ENCODE assay signal across 8 cellular contexts in genomic region chr12:119988440-119988787, GRCh38. TPM values are rescaled to one million over a fixed set of nuclear protein-coding genes. Genes with fewer than 3 reads are reported as not detected.
A peak's percentile ranks its signal among the peaks of the same experiment; 100 is the strongest.
DNase-seq lines count a peak whose midpoint lies in the region; ATAC-seq, FAIRE-seq and TF ChIP-seq lines count a peak whose summit lies in the region.

No MANE protein-coding gene starts in this region.

- peak overlapping the region; percentile 88 to 94 (median 90) for H3K4me3 Mint-ChIP-seq in brain

- CTCF ChIA-PET in HepG2 (lab: Yijun Ruan, JAX; ENCODE audit: low intra/inter-chr PET ratio, low total read pairs) = no interaction called here

- no peak for TF ChIP-seq EP300 in HepG2 (IDR thresholded peaks at IDR 0.05; ENCODE audit: low read depth in 2 of 2, low read length in 2 of 2)
- no peak for TF ChIP-seq EP300 in HepG2 (CRISPR knock-in tag; IDR thresholded peaks at IDR 0.05; ENCODE audit: borderline replicate concordance)

- peaks cover 11% of the 10 kb centered on the region for H3K36me3 Mint-ChIP-seq in brain

- POLR2A ChIA-PET in HepG2 (lab: Yijun Ruan, JAX) = interaction anchor here (0.7 to 2.2 kb wide), 4 partner anchors 129 to 304 kb away, joined by 3 to 10 read pairs (median 4); partner anchors contain the start of genes RNU4-1, RNU4-2 and RPLP0

- TF ChIP-seq POLR2A in HepG2 (IDR thresholded peaks at IDR 0.05; ENCODE audit: insufficient read depth in 1 of 2, low read depth in 2 of 2, low read length in 2 of 2) = no peak
- TF ChIP-seq POLR2A in thyroid gland (IDR thresholded peaks at IDR 0.05) = no peak

- H3K4me1 Mint-ChIP-seq in brain = peaks cover 35% of the 10 kb centered on the region

- DNase-seq in Right ventricle myocardium inferior (ENCODE audit: missing footprints) (no peak), left ventricle myocardium superior (no peak), MM.1S (no peak), HepG2 (ENCODE audit: low spot score) (no peak), thyroid gland (no peak)
- DNase-seq in activated CD4-positive, alpha-beta T cell treated with anti-CD3 and anti-CD28 coated beads for 48 hours = no peak

- in situ Hi-C loops in HepG2 (cut with HindIII; ENCODE audit: extremely low pct_ligation_motif_present, low pct_unique_long_range_greater_than_20kb) = no loop called here

- peaks cover 0 to 8% (median 0%) of the 10 kb centered on the region in 5 experiments for H3K9me3 Mint-ChIP-seq in brain

- H3K4me1 ChIP-seq in MM.1S (ENCODE audit: low read length) (peaks cover 7% of the 10 kb centered on the region; the same call in 1 of the 2 replicates), HepG2 (ENCODE audit: insufficient read depth, low read length) (peaks cover 37% of the 10 kb centered on the region), thyroid gland (peaks cover 13 to 21% of the 10 kb centered on the region in 2 donors)

- no TSS peak for BruUV-seq in HepG2 (replicated peaks; lab: Mats Ljungman, UMichigan)

- H3K9ac ChIP-seq in MM.1S (ENCODE audit: low read length) (no peak overlapping the region), HepG2 (ENCODE audit: insufficient read depth, low read depth, low read length) (no peak overlapping the region)

- H3K9me2 ChIP-seq in MM.1S (replicated peaks; ENCODE audit: insufficient read depth, low read length) = no peaks in the 10 kb centered on the region

- H3K27ac ChIP-seq in MM.1S (ENCODE audit: low read length) = peak overlapping the region; percentile 37; the same call in 1 of the 2 replicates
- no peak overlapping the region for H3K27ac ChIP-seq in HepG2 (ENCODE audit: extremely low read length, insufficient read depth, low read length)
- peak overlapping the region in 2 of 3 donors; percentile 64 to 77 for H3K27ac ChIP-seq in thyroid gland

- H3K27ac Mint-ChIP-seq in brain = peak overlapping the region; percentile 59 to 95 (median 80)

- TF ChIP-seq RAD21 in HepG2 (CRISPR knock-in tag; IDR thresholded peaks at IDR 0.05) = no peak

- no peaks in the 10 kb centered on the region for H3K79me2 ChIP-seq in MM.1S (ENCODE audit: low read length)
- no peaks in the 10 kb centered on the region for H3K79me2 ChIP-seq in HepG2 (ENCODE audit: insufficient read depth, low read length)

- peak; percentile 15 for ATAC-seq in Right ventricle myocardium inferior
- no peak for ATAC-seq in left ventricle myocardium superior
- peak; percentile 23 for ATAC-seq in HepG2
- no peak for ATAC-seq in HG02571 (IDR thresholded peaks at IDR 0.05; ENCODE audit: unreplicated experiment)

- no peak for FAIRE-seq in HepG2 (lab: Jason Lieb, UNC)

- H2AFZ ChIP-seq in MM.1S (ENCODE audit: low read length) (peak overlapping the region; percentile 69; the same call in 1 of the 2 replicates), HepG2 (ENCODE audit: low read length) (no peak overlapping the region)

- H3K27me3 ChIP-seq in MM.1S (replicated peaks; ENCODE audit: insufficient read depth, low read length) (no peaks in the 10 kb centered on the region), HepG2 (ENCODE audit: control insufficient read depth in 1 of 2, insufficient read depth in 2 of 2, low read length in 2 of 2) (peaks cover 0 to 21% of the 10 kb centered on the region in 2 experiments; a peak in 4 of 5 replicates), thyroid gland (no peaks in the 10 kb centered on the region)

- no peaks in the 10 kb centered on the region for H3K36me3 ChIP-seq in MM.1S (replicated peaks; ENCODE audit: insufficient read depth, low read length)
- no peaks in the 10 kb centered on the region for H3K36me3 ChIP-seq in HepG2 (replicated peaks in 1 of 2; ENCODE audit: control insufficient read depth in 1 of 2, insufficient read depth in 2 of 2, low read length in 2 of 2)
- no peaks in the 10 kb centered on the region for H3K36me3 ChIP-seq in thyroid gland

- peak overlapping the region; percentile 74 for H3K4me2 ChIP-seq in MM.1S (ENCODE audit: low read depth, low read length)
- H3K4me2 ChIP-seq in HepG2 (ENCODE audit: low read depth, low read length) = peak overlapping the region; percentile 68

- H3K4me3 ChIP-seq in MM.1S (ENCODE audit: low read length) (peak overlapping the region; percentile 61), HepG2 (replicated peaks in 1 of 3; ENCODE audit: insufficient read depth in 1 of 3, low read depth in 2 of 3, low read length in 3 of 3) (peak overlapping the region; percentile 64 to 79 (median 72)), thyroid gland (replicated peaks in 1 of 3) (peak overlapping the region in 2 of 3 donors; percentile 33 to 50)

- 4% methylated on average over 8 of the region's 15 CpGs for WGBS in HepG2 (ENCODE audit: low lambda C conversion rate)
- WGBS in thyroid gland, 2 donors = 1 to 2% methylated on average over 12 to 15 of the region's 15 CpGs

- H3K9me3 ChIP-seq in MM.1S (replicated peaks; ENCODE audit: insufficient read depth, low read length) = no peaks in the 10 kb centered on the region
- H3K9me3 ChIP-seq in HepG2 (ENCODE audit: low read length) = no peaks in the 10 kb centered on the region
- no peaks in the 10 kb centered on the region for H3K9me3 ChIP-seq in thyroid gland

- intact Hi-C loops in Right ventricle myocardium inferior (cut with DNase I) (loop anchor here (10.0 kb wide), 1 partner anchor 86 kb away; no protein-coding TSS in a partner anchor), left ventricle myocardium superior (cut with micrococcal nuclease) (no loop called here), HepG2 (cut with micrococcal nuclease; ENCODE audit: unreplicated experiment) (loop anchor here (2.0 kb wide), 1 partner anchor 98 kb away; no protein-coding TSS in a partner anchor), thyroid gland (cut with DNase I) (loop anchor here (5.0 kb wide), 1 partner anchor 99 kb away; no protein-coding TSS in a partner anchor)

- peak; percentile 20 for TF ChIP-seq CTCF in MM.1S (IDR thresholded peaks at IDR 0.05; ENCODE audit: low read length)
- peak; percentile 37 to 41 for TF ChIP-seq CTCF in brain (conservative IDR thresholded peaks at IDR 0.05)
- TF ChIP-seq CTCF in HepG2 (CRISPR knock-in tag; IDR thresholded peaks at IDR 0.05) = peak; percentile 36
- TF ChIP-seq CTCF in thyroid gland (IDR thresholded peaks at IDR 0.05) = no peak

- H3K27me3 Mint-ChIP-seq in brain = peaks cover 52% of the 10 kb centered on the region

- no peaks in the 10 kb centered on the region for H3F3A ChIP-seq in MM.1S (ENCODE audit: insufficient read depth, low read length)

- H4K20me1 ChIP-seq in MM.1S (ENCODE audit: insufficient read depth, low read length) (no peaks in the 10 kb centered on the region), HepG2 (ENCODE audit: insufficient read depth, low read length) (no peaks in the 10 kb centered on the region)

TF ChIP-seq in HepG2, 621 proteins besides CTCF, POLR2A, EP300 and RAD21 (continues in another document):
- TF ChIP-seq JUNB (CRISPR knock-in tag; IDR thresholded peaks at IDR 0.05; ENCODE audit: borderline replicate concordance) = no peak
- TF ChIP-seq ZNF574 (CRISPR knock-in tag; IDR thresholded peaks at IDR 0.05) = no peak
- peak; percentile 48; the same call in 1 of the 2 replicates for TF ChIP-seq MAFF (IDR thresholded peaks at IDR 0.05; ENCODE audit: low read depth, low read length)

RNA-seq across cellular contexts. Expression of gene BICDL1, which starts 0.6 kb away (rescaled TPM):
- total RNA-seq in Right ventricle myocardium inferior (0.87 TPM), left ventricle myocardium superior (4.7 TPM), HepG2 (2016; rRNA removed; fragmentation: Illumina TruSeq; extraction: Trizol) (7.8 and 9.7 TPM in 2 replicates), thyroid gland (10 to 100 TPM; 10.5 to 81.8 (median 48.1) TPM)
- polyA plus RNA-seq in brain (ENCODE audit: insufficient read depth, low read depth, low replicate concordance) (22.9 TPM), HepG2 (2011; rRNA removed) (3.6 and 5.4 TPM in 2 replicates)
- total RNA-seq in HepG2 (2016; cell fraction: cytosol; rRNA removed; fragmentation: Illumina TruSeq; extraction: Trizol; ENCODE audit: low read depth) = 2.0 and 2.4 TPM in 2 replicates
- 5.5 and 8.1 TPM in 2 replicates for total RNA-seq in HepG2 (2016; cell fraction: insoluble cytoplasmic fraction; rRNA removed; fragmentation: Illumina TruSeq; extraction: Trizol)
- total RNA-seq in HepG2 (2016; cell fraction: membrane; rRNA removed; fragmentation: Illumina TruSeq; extraction: Trizol) = 4.5 and 5.8 TPM in 2 replicates
- 11.3 TPM in 2 replicates for total RNA-seq in HepG2 (2016; cell fraction: nucleus; rRNA removed; fragmentation: Illumina TruSeq; extraction: Trizol)
- 2.9 and 4.3 TPM in 2 replicates for polyA plus RNA-seq in HepG2 (2011; cell fraction: cytosol; rRNA removed)
- polyA plus RNA-seq in HepG2 (2011; cell fraction: nucleus; rRNA removed) = 11.5 and 12.3 TPM in 2 replicates
- polyA plus RNA-seq in HepG2 (2012) = 0.90 and 2.5 TPM in 2 replicates
- polyA plus RNA-seq in HepG2 (2016; cell fraction: cytosol; fragmentation: Illumina TruSeq; extraction: Trizol; ENCODE audit: low read depth) = 1.7 and 1.9 TPM in 2 replicates
- 7.0 and 7.5 TPM in 2 replicates for polyA plus RNA-seq in HepG2 (2016; cell fraction: insoluble cytoplasmic fraction; fragmentation: Illumina TruSeq; extraction: Trizol; ENCODE audit: low read depth)
- polyA plus RNA-seq in HepG2 (2016; cell fraction: membrane; fragmentation: Illumina TruSeq; extraction: Trizol; ENCODE audit: low read depth) = 4.2 and 5.0 TPM in 2 replicates
- 16.4 and 16.8 TPM in 2 replicates for polyA plus RNA-seq in HepG2 (2016; cell fraction: nucleus; fragmentation: Illumina TruSeq; extraction: Trizol; ENCODE audit: insufficient read depth, low read depth)
- polyA minus RNA-seq in HepG2 (2011; rRNA and poly(A)+ RNA removed; ENCODE audit: low replicate concordance) = 3.1 and 11.3 TPM in 2 replicates
- 2.3 and 2.5 TPM in 2 replicates for polyA minus RNA-seq in HepG2 (2011; cell fraction: cytosol; rRNA and poly(A)+ RNA removed)
- 3.5 and 3.7 TPM in 2 replicates for polyA minus RNA-seq in HepG2 (2011; cell fraction: nucleus; rRNA and poly(A)+ RNA removed)

Comparison
In these comparisons a context has a peak if more than half of its experiments do, and no peak if none do; other contexts are left out.
1. ATAC-seq: peak in Right ventricle myocardium inferior (single experiment) and HepG2 (single experiment); none in left ventricle myocardium superior (single experiment) and HG02571 (single experiment).
2. CTCF ChIP-seq: peak in MM.1S (single experiment), brain (2 of 2) and HepG2 (single experiment); none in thyroid gland (0 of 6).
3. Peak in every context shown above with its lines, with median percentiles within 50 percentile points of each other: H3K4me3 ChIP-seq.